In genomic region chr2:134261398-134262131, GRCh38 we compare ENCODE assay signal across 8 cellular contexts. TPM values are rescaled to one million over a fixed set of nuclear protein-coding genes. Genes with fewer than 3 reads are reported as not detected.
DNase-seq lines count a peak whose midpoint lies in the region; ATAC-seq and TF ChIP-seq lines count a peak whose summit lies in the region.

No MANE protein-coding gene starts in this region.

- H3K4me1 ChIP-seq in parathyroid adenoma: peaks cover 4% of the 10 kb centered on the region

- H3K9ac ChIP-seq in parathyroid adenoma: no peak overlapping the region

- H3K4me3 Mint-ChIP-seq in activated CD4-positive, alpha-beta T cell treated with anti-CD3 and anti-CD28 coated beads for 36 hours: no peak overlapping the region

- peaks cover 2% of the 10 kb centered on the region for H3K79me2 ChIP-seq in parathyroid adenoma

- DNase-seq in activated CD4-positive, alpha-beta T cell treated with anti-CD3 and anti-CD28 coated beads for 36 hours: peak; percentile 34
- no peak for DNase-seq in activated CD4-positive, alpha-beta T cell treated with anti-CD3 and anti-CD28 coated beads, Interleukin-2, amount 50 U/mL, for 1 hour
- DNase-seq in astrocyte of the spinal cord (ENCODE audit: low read depth, low spot score) (peak; percentile 52), NK-92 (lab: John Stamatoyannopoulos, UW; ENCODE audit: unreplicated experiment) (no peak), ecto neural progenitor cell (ENCODE audit: low spot score) (no peak), NCI-H2171 (lab: John Stamatoyannopoulos, UW) (no peak)

- CTCF ChIA-PET in activated CD4-positive, alpha-beta T cell treated with anti-CD3 and anti-CD28 coated beads for 36 hours (lab: Charles Lee): interaction anchor here (0.7 to 2.3 kb wide), 10 partner anchors 8 to 143 kb away, joined by 3 to 6 read pairs (median 4); partner anchors contain the start of gene MGAT5

- H3K27me3 Mint-ChIP-seq in activated CD4-positive, alpha-beta T cell treated with anti-CD3 and anti-CD28 coated beads for 36 hours: no peaks in the 10 kb centered on the region

- in situ Hi-C loops in astrocyte of the spinal cord (cut with HindIII; ENCODE audit: low sequenced_read_pairs): no loop called here

- H3K36me3 ChIP-seq in parathyroid adenoma (ENCODE audit: control insufficient read depth, insufficient read depth, low read length): no peaks in the 10 kb centered on the region

- H3K4me1 Mint-ChIP-seq in activated CD4-positive, alpha-beta T cell treated with anti-CD3 and anti-CD28 coated beads for 36 hours: peaks cover 67% of the 10 kb centered on the region

- H3K9me3 Mint-ChIP-seq in activated CD4-positive, alpha-beta T cell treated with anti-CD3 and anti-CD28 coated beads for 36 hours (ENCODE audit: low read depth): no peaks in the 10 kb centered on the region

- H3K27ac ChIP-seq in parathyroid adenoma: peak overlapping the region; percentile 25

- no peaks in the 10 kb centered on the region for H3K36me3 Mint-ChIP-seq in activated CD4-positive, alpha-beta T cell treated with anti-CD3 and anti-CD28 coated beads for 36 hours (ENCODE audit: low read depth)

- no peak overlapping the region for H3K27ac Mint-ChIP-seq in activated CD4-positive, alpha-beta T cell treated with anti-CD3 and anti-CD28 coated beads for 36 hours

- POLR2A ChIA-PET in activated CD4-positive, alpha-beta T cell treated with anti-CD3 and anti-CD28 coated beads for 36 hours (lab: Charles Lee): interaction anchor here (0.6 to 1.0 kb wide), 3 partner anchors 22 to 150 kb away, joined by 3 to 4 read pairs (median 4); no protein-coding TSS in a partner anchor

- TF ChIP-seq CTCF in astrocyte of the spinal cord (IDR thresholded peaks at IDR 0.05; ENCODE audit: low read depth, low read length): no peak
- no peak for TF ChIP-seq CTCF in parathyroid adenoma (IDR thresholded peaks at IDR 0.05)

- intact Hi-C loops in activated CD4-positive, alpha-beta T cell treated with anti-CD3 and anti-CD28 coated beads for 36 hours (cut with DNase I, micrococcal nuclease): loop anchor here in 1 of 2 experiments (2.0 kb wide), 1 partner anchor 21 kb away; no protein-coding TSS in a partner anchor

- H3K9me3 ChIP-seq in parathyroid adenoma (ENCODE audit: control insufficient read depth, low read length): no peaks in the 10 kb centered on the region

- H3K4me3 ChIP-seq in astrocyte of the spinal cord (ENCODE audit: low read depth, low read length) (no peak overlapping the region), parathyroid adenoma (ENCODE audit: low read depth, low read length) (no peak overlapping the region)

- H3K27me3 ChIP-seq in parathyroid adenoma (ENCODE audit: control insufficient read depth, insufficient read depth, low read length): no peaks in the 10 kb centered on the region

- no peak overlapping the region for H3K4me2 ChIP-seq in parathyroid adenoma (ENCODE audit: low read length)

- peak; percentile 70 for ATAC-seq in activated CD4-positive, alpha-beta T cell treated with anti-CD3 and anti-CD28 coated beads for 36 hours
- peak; percentile 65 for ATAC-seq in HG03135 (IDR thresholded peaks at IDR 0.05; ENCODE audit: unreplicated experiment)

- H2AFZ ChIP-seq in parathyroid adenoma: no peak overlapping the region

RNA-seq across cellular contexts. Expression of gene MGAT5, which starts 7.7 kb away (rescaled TPM):
- 10 to 100 TPM; 22.2 to 25.7 TPM for total RNA-seq in activated CD4-positive, alpha-beta T cell treated with anti-CD3 and anti-CD28 coated beads for 36 hours

Comparison
In these comparisons a context has a peak if more than half of its experiments do, and no peak if none do; other contexts are left out.
1. DNase-seq: peak in activated CD4-positive, alpha-beta T cell treated with anti-CD3 and anti-CD28 coated beads for 36 hours (single experiment) and astrocyte of the spinal cord (single experiment); none in activated CD4-positive, alpha-beta T cell treated with anti-CD3 and anti-CD28 coated beads, Interleukin-2, amount 50 U/mL, for 1 hour (single experiment), NK-92 (single experiment), ecto neural progenitor cell (single experiment) and NCI-H2171 (single experiment).